ENCODE assay signal across 20 cellular contexts in the genomic region with DNA sequence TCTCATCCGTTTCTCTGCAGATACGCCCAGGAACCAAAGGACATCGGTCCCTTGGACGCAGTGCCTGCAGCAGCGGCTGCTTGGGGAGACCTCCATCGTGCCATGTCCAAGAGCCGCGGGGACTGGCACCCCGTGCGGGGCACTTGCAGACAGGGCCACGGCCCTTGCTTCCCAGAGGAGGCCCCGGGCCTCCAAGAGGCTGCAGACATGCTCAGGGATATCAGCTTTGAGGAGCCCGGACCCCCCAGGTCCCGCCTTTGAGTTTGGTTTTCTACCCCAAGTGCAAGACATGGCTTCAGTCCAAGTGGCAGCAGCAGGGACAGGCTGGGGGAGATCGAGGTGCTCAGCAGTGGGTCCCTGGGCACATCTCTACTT.
"Had no signal": no experiment of that assay in that cellular context is flagged by ENCODE, and none has a peak within 500 bp of the region (broad histone marks: within the 10 kb centered on the region; RNA-seq: fewer than 3 reads in every experiment).

No MANE protein-coding gene starts in this region.

- H3K4me3 ChIP-seq: cardiac muscle cell, left ventricle myocardium inferior, neural progenitor cell, psoas muscle, skin epidermis, thoracic aorta, upper lobe of left lung had no signal

- H3K4me1 ChIP-seq: neural progenitor cell had no signal

- H3K27ac Mint-ChIP-seq: activated CD8-positive, alpha-beta T cell treated with anti-CD3 and anti-CD28 coated beads for 36 hours; activated naive CD8-positive, alpha-beta T cell treated with anti-CD3 and anti-CD28 coated beads for 36 hours; activated T-helper 17 cell treated with anti-CD3 and anti-CD28 coated beads, Interleukin-2, amount 50 U/mL, for 72 hours; T-helper 2 cell treated with Interferon-gamma antibody and Interleukin-4, amounts not matched to agents 5 μg/mL and 100 μg/mL, for 36 hours had no signal

- H3K9me3 ChIP-seq: left ventricle myocardium inferior, psoas muscle, thoracic aorta, upper lobe of left lung had no signal

- H3K36me3 Mint-ChIP-seq: neural progenitor cell had no signal

- H3K27ac ChIP-seq: cardiac muscle cell, left ventricle myocardium inferior, neural progenitor cell, psoas muscle, skin epidermis, thoracic aorta, upper lobe of left lung had no signal

- H3K4me3 Mint-ChIP-seq: activated CD8-positive, alpha-beta T cell treated with anti-CD3 and anti-CD28 coated beads for 36 hours; activated naive CD8-positive, alpha-beta T cell treated with anti-CD3 and anti-CD28 coated beads for 36 hours; activated T-helper 17 cell treated with anti-CD3 and anti-CD28 coated beads, Interleukin-2, amount 50 U/mL, for 72 hours; neural progenitor cell; T-helper 2 cell treated with Interferon-gamma antibody and Interleukin-4, amounts not matched to agents 5 μg/mL and 100 μg/mL, for 36 hours had no signal

- H3K27me3 ChIP-seq: cardiac muscle cell, neural progenitor cell, upper lobe of left lung had no signal

- H3K36me3 ChIP-seq: cardiac muscle cell, left ventricle myocardium inferior, neural progenitor cell, thoracic aorta had no signal

- H3K27me3 Mint-ChIP-seq: activated CD8-positive, alpha-beta T cell treated with anti-CD3 and anti-CD28 coated beads for 36 hours; activated naive CD8-positive, alpha-beta T cell treated with anti-CD3 and anti-CD28 coated beads for 36 hours; activated T-helper 17 cell treated with anti-CD3 and anti-CD28 coated beads, Interleukin-2, amount 50 U/mL, for 72 hours had no signal

- ATAC-seq: activated CD8-positive, alpha-beta T cell treated with anti-CD3 and anti-CD28 coated beads for 36 hours; activated T-helper 17 cell treated with anti-CD3 and anti-CD28 coated beads, Interleukin-2, amount 50 U/mL, for 72 hours; psoas muscle; right cardiac atrium had no signal

- H3K9me3 Mint-ChIP-seq: activated CD8-positive, alpha-beta T cell treated with anti-CD3 and anti-CD28 coated beads for 36 hours; activated naive CD8-positive, alpha-beta T cell treated with anti-CD3 and anti-CD28 coated beads for 36 hours; activated T-helper 17 cell treated with anti-CD3 and anti-CD28 coated beads, Interleukin-2, amount 50 U/mL, for 72 hours; neural progenitor cell; T-helper 2 cell treated with Interferon-gamma antibody and Interleukin-4, amounts not matched to agents 5 μg/mL and 100 μg/mL, for 36 hours had no signal

- H3K4me1 Mint-ChIP-seq: activated T-helper 17 cell treated with anti-CD3 and anti-CD28 coated beads, Interleukin-2, amount 50 U/mL, for 72 hours had no signal

- DNase-seq: activated CD4-positive, alpha-beta T cell treated with anti-CD3 and anti-CD28 coated beads for 48 hours; activated CD4-positive, CD25-positive, alpha-beta regulatory T cell; activated CD8-positive, alpha-beta T cell treated with anti-CD3 and anti-CD28 coated beads for 36 hours; activated naive CD4-positive, alpha-beta T cell; activated naive CD8-positive, alpha-beta T cell treated with anti-CD3 and anti-CD28 coated beads for 36 hours; activated T-cell treated with anti-CD3 and anti-CD28 coated beads, Interleukin-2, amount 50 U/mL, for 1 hour; amniotic stem cell; foreskin melanocyte; stimulated activated CD4-positive, alpha-beta T cell treated with anti-CD3 and anti-CD28 coated beads, Interleukin-4, amount 100 ng/mL, for 1 hour; SW 1271 had no signal
